Comparison of ENCODE assay signal across 9 cellular contexts in genomic region chr4:40254961-40255721, GRCh38. TPM values are rescaled to one million over a fixed set of nuclear protein-coding genes. Genes with fewer than 3 reads are reported as not detected.
A peak's percentile ranks its signal among the peaks of the same experiment; 100 is the strongest.
DNase-seq lines count a peak whose midpoint lies in the region; ATAC-seq and TF ChIP-seq lines count a peak whose summit lies in the region.
"Had no signal": no experiment of that assay in that cellular context is flagged by ENCODE, and none has a peak within 500 bp of the region (broad histone marks: within the 10 kb centered on the region; RNA-seq: fewer than 3 reads in every experiment).

No MANE protein-coding gene starts in this region.

- peak overlapping the region; percentile 37; the same call in 1 of the 2 replicates for H2AFZ ChIP-seq in SK-N-SH (ENCODE audit: low read depth)

- peak overlapping the region; percentile 17 to 95; a peak in 3 of 4 replicates for H3K27ac ChIP-seq in SK-N-SH (ENCODE audit: low read depth in 2 of 2, low read length in 1 of 2)
- peak overlapping the region; percentile 17 for H3K27ac ChIP-seq in endodermal cell (ENCODE audit: low read depth, low read length)
- no peak overlapping the region for H3K27ac ChIP-seq in right cardiac atrium (ENCODE audit: low read length)

- no peaks in the 10 kb centered on the region for H3K36me3 ChIP-seq in SK-N-SH (replicated peaks in 1 of 2; ENCODE audit: control insufficient read depth in 1 of 2, insufficient read depth in 2 of 2, low read length in 1 of 2)
- no peaks in the 10 kb centered on the region for H3K36me3 ChIP-seq in endodermal cell (ENCODE audit: control insufficient read depth, insufficient read depth, low read length)

- POLR2A ChIA-PET in SK-N-SH (lab: Yijun Ruan, JAX): no interaction called here

- peak overlapping the region; percentile 29; the same call in 1 of the 2 replicates for H3K9ac ChIP-seq in SK-N-SH
- H3K9ac ChIP-seq in endodermal cell (ENCODE audit: extremely low read depth, low read length, poor library complexity, severe bottlenecking): no peak overlapping the region

- peaks cover 4% of the 10 kb centered on the region for H3K36me3 Mint-ChIP-seq in endodermal cell (ENCODE audit: low read depth)

- H3K4me3 ChIP-seq in SK-N-SH (ENCODE audit: low read depth in 2 of 2, low read length in 1 of 2) (peak overlapping the region in 1 of 2 experiments; percentile 25; a peak in 1 of 4 replicates), endodermal cell (ENCODE audit: low read length) (no peak overlapping the region), right cardiac atrium (ENCODE audit: low read length) (no peak overlapping the region)

- H3K27me3 ChIP-seq in SK-N-SH (ENCODE audit: insufficient read depth): no peaks in the 10 kb centered on the region
- H3K27me3 ChIP-seq in endodermal cell (ENCODE audit: control insufficient read depth, insufficient read depth, low read length, poor library complexity, severe bottlenecking): no peaks in the 10 kb centered on the region
- H3K27me3 ChIP-seq in right cardiac atrium (ENCODE audit: control insufficient read depth, insufficient read depth): no peaks in the 10 kb centered on the region

- no peaks in the 10 kb centered on the region for H4K20me1 ChIP-seq in SK-N-SH (ENCODE audit: insufficient read depth)

- ATAC-seq in right cardiac atrium: no peak
- no peak for ATAC-seq in HG02840 (IDR thresholded peaks at IDR 0.05; ENCODE audit: low FRiP score, unreplicated experiment)

- H3K27me3 Mint-ChIP-seq in endodermal cell (ENCODE audit: insufficient read depth): no peaks in the 10 kb centered on the region

- CTCF ChIA-PET in SK-N-SH (lab: Yijun Ruan, JAX): no interaction called here

- H3K9me3 ChIP-seq in SK-N-SH (no peaks in the 10 kb centered on the region), endodermal cell (ENCODE audit: control insufficient read depth, low read length) (peaks cover 5% of the 10 kb centered on the region), right cardiac atrium (ENCODE audit: control insufficient read depth, low read length) (no peaks in the 10 kb centered on the region)

- no peak for TF ChIP-seq EP300 in SK-N-SH (IDR thresholded peaks at IDR 0.05; ENCODE audit: borderline replicate concordance in 1 of 2, low read depth in 1 of 2, low read length in 1 of 2)

- 21% methylated on average over 8 of the region's 8 CpGs for WGBS in SK-N-SH (ENCODE audit: low lambda C conversion rate)
- 90 to 91% methylated on average over 7 to 8 of the region's 8 CpGs for WGBS in endodermal cell (ENCODE audit: insufficient coverage in 1 of 2, insufficient read length in 1 of 2), 2 experiments
- WGBS in right cardiac atrium: 77% methylated on average over 8 of the region's 8 CpGs

- no peaks in the 10 kb centered on the region for H3K9me2 ChIP-seq in SK-N-SH

- H3K4me1 ChIP-seq in SK-N-SH (ENCODE audit: control insufficient read depth in 1 of 2, insufficient read depth in 2 of 2, low read depth in 1 of 2, low read length in 1 of 2): peaks cover 5 to 22% of the 10 kb centered on the region in 2 experiments
- H3K4me1 ChIP-seq in endodermal cell (ENCODE audit: control insufficient read depth, insufficient read depth, low read length): peaks cover 5% of the 10 kb centered on the region
- H3K4me1 ChIP-seq in right cardiac atrium (ENCODE audit: control insufficient read depth, insufficient read depth, low read length): no peaks in the 10 kb centered on the region

- TF ChIP-seq CTCF in SK-N-SH (IDR thresholded peaks at IDR 0.05) (no peak), endodermal cell (conservative IDR thresholded peaks at IDR 0.05) (no peak)

- H3K4me3 Mint-ChIP-seq in endodermal cell: no peak overlapping the region

- H3K9me3 Mint-ChIP-seq in endodermal cell: peaks cover 25% of the 10 kb centered on the region

- peaks cover 19% of the 10 kb centered on the region for H3K4me1 Mint-ChIP-seq in endodermal cell

- no peaks in the 10 kb centered on the region for H3K79me2 ChIP-seq in SK-N-SH (ENCODE audit: insufficient read depth)

- DNase-seq in NCI-H2107 treated with DMSO at 0.1 percent for 48 hours (lab: John Stamatoyannopoulos, UW; ENCODE audit: unreplicated experiment): peak; percentile 4
- no peak for DNase-seq in NCI-H2107 (lab: John Stamatoyannopoulos, UW)
- no peak for DNase-seq in SK-N-SH
- DNase-seq in endodermal cell: no peak
- peak; percentile 83 for DNase-seq in renal cortical epithelial cell (ENCODE audit: low read depth)
- DNase-seq in right cardiac atrium: no peak
- no peak for DNase-seq in SHP77 (lab: John Stamatoyannopoulos, UW)
- DNase-seq: Kasumi-1 had no signal

- peaks cover 40% of the 10 kb centered on the region for H3F3A ChIP-seq in SK-N-SH (replicated peaks; ENCODE audit: insufficient read depth)

- no peak overlapping the region for H3K27ac Mint-ChIP-seq in endodermal cell

- intact Hi-C loops in right cardiac atrium (cut with DNase I): no loop called here

- peak overlapping the region; percentile 71 for H3K4me2 ChIP-seq in SK-N-SH

- TF ChIP-seq RAD21 in SK-N-SH (IDR thresholded peaks at IDR 0.05; ENCODE audit: low read length): no peak

TF ChIP-seq in SK-N-SH, 30 proteins besides CTCF, POLR2A, EP300 and RAD21 (continues in another document):
- TF ChIP-seq, protein P1, sequence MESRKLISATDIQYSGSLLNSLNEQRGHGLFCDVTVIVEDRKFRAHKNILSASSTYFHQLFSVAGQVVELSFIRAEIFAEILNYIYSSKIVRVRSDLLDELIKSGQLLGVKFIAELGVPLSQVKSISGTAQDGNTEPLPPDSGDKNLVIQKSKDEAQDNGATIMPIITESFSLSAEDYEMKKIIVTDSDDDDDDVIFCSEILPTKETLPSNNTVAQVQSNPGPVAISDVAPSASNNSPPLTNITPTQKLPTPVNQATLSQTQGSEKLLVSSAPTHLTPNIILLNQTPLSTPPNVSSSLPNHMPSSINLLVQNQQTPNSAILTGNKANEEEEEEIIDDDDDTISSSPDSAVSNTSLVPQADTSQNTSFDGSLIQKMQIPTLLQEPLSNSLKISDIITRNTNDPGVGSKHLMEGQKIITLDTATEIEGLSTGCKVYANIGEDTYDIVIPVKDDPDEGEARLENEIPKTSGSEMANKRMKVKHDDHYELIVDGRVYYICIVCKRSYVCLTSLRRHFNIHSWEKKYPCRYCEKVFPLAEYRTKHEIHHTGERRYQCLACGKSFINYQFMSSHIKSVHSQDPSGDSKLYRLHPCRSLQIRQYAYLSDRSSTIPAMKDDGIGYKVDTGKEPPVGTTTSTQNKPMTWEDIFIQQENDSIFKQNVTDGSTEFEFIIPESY (IDR thresholded peaks at IDR 0.05; ENCODE audit: borderline replicate concordance, low read depth): no peak
- TF ChIP-seq SIN3A (IDR thresholded peaks at IDR 0.05; ENCODE audit: borderline replicate concordance, low read depth, low read length): peak; percentile 12; the same call in 1 of the 2 replicates
- no peak for TF ChIP-seq GABPA (IDR thresholded peaks at IDR 0.05; ENCODE audit: low read depth)
- 0 out of 2 replicates have a peak, but pooled peaks have one; percentile 5 for TF ChIP-seq TEAD4 (IDR thresholded peaks at IDR 0.05; ENCODE audit: borderline replicate concordance, insufficient read depth)
- peak; percentile 54 for TF ChIP-seq JUND (IDR thresholded peaks at IDR 0.05)
- no peak for TF ChIP-seq REST (IDR thresholded peaks at IDR 0.05; ENCODE audit: low read depth, low read length)
- peak; percentile 55; the same call in 1 of the 2 replicates for TF ChIP-seq MAX (IDR thresholded peaks at IDR 0.05; ENCODE audit: low read depth)
- TF ChIP-seq PBX3 (IDR thresholded peaks at IDR 0.05): peak; percentile 75
- TF ChIP-seq FOSL2 (IDR thresholded peaks at IDR 0.05; ENCODE audit: borderline replicate concordance, low read depth): peak; percentile 51

RNA-seq across cellular contexts. Expression of gene RHOH, which starts 58.3 kb away (rescaled TPM):
- not detected in 2 replicates for polyA plus RNA-seq in SK-N-SH (2012; rRNA removed)
- polyA plus RNA-seq in SK-N-SH (2012; cell fraction: cytosol; rRNA removed): not detected in 2 replicates
- polyA plus RNA-seq in SK-N-SH (2012; cell fraction: nucleus; rRNA removed): not detected in 2 replicates
- 1 to 10 TPM; 2.9 to 9.4 TPM for total RNA-seq in endodermal cell
- 0.36 TPM for polyA plus RNA-seq in endodermal cell (2013, experiment 1 of 2)
- polyA plus RNA-seq in endodermal cell (2013, experiment 2 of 2): 0.54 TPM
- total RNA-seq in renal cortical epithelial cell: not detected in 2 replicates
- 1 to 10 TPM in 1 of 4 donors, under 1 TPM in 3; 0.29 to 1.0 (median 0.47) TPM for total RNA-seq in right cardiac atrium
- 0.07 TPM for polyA plus RNA-seq in right cardiac atrium

Comparison
In these comparisons a context has a peak if more than half of its experiments do, and no peak if none do; other contexts are left out.
1. DNase-seq: peak in NCI-H2107 treated with DMSO at 0.1 percent for 48 hours (single experiment) and renal cortical epithelial cell (single experiment); none in NCI-H2107 (single experiment), SK-N-SH (single experiment), endodermal cell (single experiment), right cardiac atrium (0 of 3) and SHP77 (0 of 2).